In genomic region chr12:125685885-125686284, GRCh38 we compare ENCODE assay signal across 20 cellular contexts.
"Had no signal": no experiment of that assay in that cellular context is flagged by ENCODE, and none has a peak within 500 bp of the region (broad histone marks: within the 10 kb centered on the region; RNA-seq: fewer than 3 reads in every experiment).

No MANE protein-coding gene starts in this region.

- H3K27me3 ChIP-seq: body of pancreas, upper lobe of right lung had no signal

- DNase-seq: activated CD4-positive, alpha-beta T cell treated with anti-CD3 and anti-CD28 coated beads, Interleukin-2, amount 10 ng/mL, durations not matched to agents 24 days and 14 days; activated CD8-positive, alpha-beta memory T cell treated with anti-CD3 and anti-CD28 coated beads, Interleukin-2, amount 10 ng/mL, durations not matched to agents 7 days and 5 days; activated CD8-positive, alpha-beta T cell treated with anti-CD3 and anti-CD28 coated beads for 36 hours; activated gamma-delta T cell; activated naive CD4-positive, alpha-beta T cell treated with anti-CD3 and anti-CD28 coated beads, Interleukin-2, amount 50 U/mL, for 16 hours; activated naive CD8-positive, alpha-beta T cell treated with anti-CD3 and anti-CD28 coated beads, Interleukin-2, amount 50 U/mL, for 24 hours; body of pancreas; cortex of kidney; hippocampal formation; nephron progenitor cell; stimulated activated CD4-positive, alpha-beta T cell treated with anti-CD3 and anti-CD28 coated beads, Interleukin-2, amount 100 ng/mL, for 48 hours; stimulated activated CD8-positive, alpha-beta memory T cell treated with anti-CD3 and anti-CD28 coated beads, Interleukin-4, amount 100 ng/mL, for 48 hours; stimulated activated naive CD4-positive, alpha-beta T cell; upper lobe of right lung had no signal

- H3K9me3 ChIP-seq: body of pancreas, thoracic aorta, upper lobe of right lung had no signal

- ATAC-seq: activated CD4-positive, CD25-positive, alpha-beta regulatory T cell treated with anti-CD3 and anti-CD28 coated beads, Interleukin-2, amount 50 U/mL, for 24 hours; activated CD8-positive, alpha-beta memory T cell treated with anti-CD3 and anti-CD28 coated beads, Interleukin-2, amount 10 ng/mL, durations not matched to agents 7 days and 5 days; activated CD8-positive, alpha-beta T cell treated with anti-CD3 and anti-CD28 coated beads for 36 hours; activated naive CD8-positive, alpha-beta T cell treated with anti-CD3 and anti-CD28 coated beads, Interleukin-2, amount 50 U/mL, for 24 hours; body of pancreas; upper lobe of right lung had no signal

- FAIRE-seq: frontal cortex had no signal

- H3K79me2 ChIP-seq: parathyroid adenoma had no signal

- H3K9ac ChIP-seq: parathyroid adenoma had no signal

- H3K27ac ChIP-seq: body of pancreas, cardiac muscle cell, parathyroid adenoma, thoracic aorta, upper lobe of right lung, VCaP had no signal

- H3K4me1 ChIP-seq: body of pancreas, parathyroid adenoma, upper lobe of right lung had no signal

- H2AFZ ChIP-seq: parathyroid adenoma had no signal

- H3K36me3 ChIP-seq: cardiac muscle cell, thoracic aorta, upper lobe of right lung had no signal

- H3K4me3 ChIP-seq: body of pancreas, cardiac muscle cell, thoracic aorta, upper lobe of right lung had no signal
